1 cellular context compared by ENCODE assay signal in genomic region chr21:32456497-32456918, GRCh38.
TF ChIP-seq lines count a peak whose summit lies in the region.

No MANE protein-coding gene starts in this region.

TF ChIP-seq in HepG2, 621 proteins besides CTCF, POLR2A, EP300 and RAD21 (continued from another document):
- TF ChIP-seq KIAA2018 (CRISPR knock-in tag; IDR thresholded peaks at IDR 0.05; ENCODE audit: borderline replicate concordance) (no peak), MTA1 (CRISPR knock-in tag; IDR thresholded peaks at IDR 0.05; ENCODE audit: borderline replicate concordance) (no peak), BORCS8-MEF2B (CRISPR knock-in tag; IDR thresholded peaks at IDR 0.05) (no peak), RFX5 (IDR thresholded peaks at IDR 0.05; ENCODE audit: low read depth, low read length) (no peak), SP140L (CRISPR knock-in tag; IDR thresholded peaks at IDR 0.05; ENCODE audit: borderline replicate concordance) (no peak), ARNT2 (CRISPR knock-in tag; IDR thresholded peaks at IDR 0.05; ENCODE audit: low read depth) (no peak), ZNF607 (CRISPR knock-in tag; IDR thresholded peaks at IDR 0.05; ENCODE audit: borderline replicate concordance) (no peak), BRF2 (CRISPR knock-in tag; IDR thresholded peaks at IDR 0.05) (no peak)
